13 cellular contexts compared by ENCODE assay signal in genomic region chr14:51394391-51394790, GRCh38.
DNase-seq lines count a peak whose midpoint lies in the region; ATAC-seq and TF ChIP-seq lines count a peak whose summit lies in the region.
"Had no signal": no experiment of that assay in that cellular context is flagged by ENCODE, and none has a peak within 500 bp of the region (broad histone marks: within the 10 kb centered on the region; RNA-seq: fewer than 3 reads in every experiment).

No MANE protein-coding gene starts in this region.

- ATAC-seq in SK-N-SH treated with all-trans-retinoic acid at 6 μM for 48 hours, result no peak
- no peak for ATAC-seq in upper lobe of right lung
- no peak for ATAC-seq in HG02938 (IDR thresholded peaks at IDR 0.05; ENCODE audit: unreplicated experiment)
- ATAC-seq: GM12878 had no signal

- no peaks in the 10 kb centered on the region for H3K27me3 Mint-ChIP-seq in chondrocyte (ENCODE audit: low read depth)
- H3K27me3 Mint-ChIP-seq in activated naive CD4-positive, alpha-beta T cell treated with anti-CD3 and anti-CD28 coated beads, Interleukin-2, amount 10 ng/mL, durations not matched to agents 7 days and 5 days, result peaks cover 7% of the 10 kb centered on the region

- peaks cover 49% of the 10 kb centered on the region for H3K4me1 Mint-ChIP-seq in chondrocyte (ENCODE audit: low read depth)
- H3K4me1 Mint-ChIP-seq in activated naive CD4-positive, alpha-beta T cell treated with anti-CD3 and anti-CD28 coated beads, Interleukin-2, amount 10 ng/mL, durations not matched to agents 7 days and 5 days, result no peaks in the 10 kb centered on the region
- H3K4me1 Mint-ChIP-seq: activated CD4-positive, alpha-beta T cell treated with anti-CD3 and anti-CD28 coated beads, Interleukin-2, amount 10 ng/mL, durations not matched to agents 24 days and 14 days; naive B cell had no signal

- no peak for TF ChIP-seq EP300 in SK-N-SH (IDR thresholded peaks at IDR 0.05; ENCODE audit: borderline replicate concordance in 1 of 2, low read depth in 1 of 2, low read length in 1 of 2)

- H3K9me3 Mint-ChIP-seq in chondrocyte (ENCODE audit: low read depth), result no peaks in the 10 kb centered on the region
- H3K9me3 Mint-ChIP-seq in activated naive CD4-positive, alpha-beta T cell treated with anti-CD3 and anti-CD28 coated beads, Interleukin-2, amount 10 ng/mL, durations not matched to agents 7 days and 5 days, result no peaks in the 10 kb centered on the region
- H3K9me3 Mint-ChIP-seq: activated CD4-positive, alpha-beta T cell treated with anti-CD3 and anti-CD28 coated beads, Interleukin-2, amount 10 ng/mL, durations not matched to agents 24 days and 14 days had no signal

- H3K36me3 ChIP-seq in SK-N-SH (replicated peaks in 1 of 2; ENCODE audit: control insufficient read depth in 1 of 2, insufficient read depth in 2 of 2, low read length in 1 of 2), result no peaks in the 10 kb centered on the region
- no peaks in the 10 kb centered on the region for H3K36me3 ChIP-seq in mesodermal cell (ENCODE audit: control insufficient read depth, insufficient read depth, low read length)
- H3K36me3 ChIP-seq in upper lobe of right lung, result no peaks in the 10 kb centered on the region

- H3K36me3 Mint-ChIP-seq in chondrocyte (ENCODE audit: low read depth), result no peaks in the 10 kb centered on the region
- no peaks in the 10 kb centered on the region for H3K36me3 Mint-ChIP-seq in activated naive CD4-positive, alpha-beta T cell treated with anti-CD3 and anti-CD28 coated beads, Interleukin-2, amount 10 ng/mL, durations not matched to agents 7 days and 5 days
- H3K36me3 Mint-ChIP-seq: naive B cell had no signal

- no peak for DNase-seq in SK-N-SH
- DNase-seq in chondrocyte (ENCODE audit: low spot score), result no peak
- no peak for DNase-seq in upper lobe of right lung
- no peak for DNase-seq in amniotic stem cell (lab: John Stamatoyannopoulos, UW)
- DNase-seq in activated naive CD4-positive, alpha-beta T cell treated with anti-CD3 and anti-CD28 coated beads, Interleukin-2, amount 10 ng/mL, durations not matched to agents 7 days and 5 days, result no peak
- DNase-seq: activated CD4-positive, alpha-beta T cell treated with anti-CD3 and anti-CD28 coated beads, Interleukin-2, amount 10 ng/mL, durations not matched to agents 24 days and 14 days; activated naive CD4-positive, alpha-beta T cell treated with anti-CD3 and anti-CD28 coated beads, Interleukin-2, amount 50 U/mL, for 16 hours; naive B cell; stimulated activated CD4-positive, alpha-beta T cell treated with anti-CD3 and anti-CD28 coated beads, Interleukin-4, amount 100 ng/mL, for 1 hour had no signal

- H3K79me2 ChIP-seq in SK-N-SH (ENCODE audit: insufficient read depth), result no peaks in the 10 kb centered on the region; the same call in 1 of the 2 replicates

- H4K20me1 ChIP-seq in SK-N-SH (ENCODE audit: insufficient read depth), result no peaks in the 10 kb centered on the region

- H3K4me1 ChIP-seq in SK-N-SH (ENCODE audit: control insufficient read depth in 1 of 2, insufficient read depth in 2 of 2, low read depth in 1 of 2, low read length in 1 of 2) (peaks cover 37 to 39% of the 10 kb centered on the region in 2 experiments), mesodermal cell (ENCODE audit: control insufficient read depth, insufficient read depth, low read length, poor library complexity, severe bottlenecking) (peaks cover 32% of the 10 kb centered on the region), upper lobe of right lung (peaks cover 19% of the 10 kb centered on the region)

- H3K4me2 ChIP-seq in SK-N-SH, result peak overlapping the region; percentile 63; the same call in 1 of the 2 replicates

- H3K4me3 Mint-ChIP-seq in chondrocyte (ENCODE audit: unreplicated experiment), result no peak overlapping the region
- no peak overlapping the region for H3K4me3 Mint-ChIP-seq in activated naive CD4-positive, alpha-beta T cell treated with anti-CD3 and anti-CD28 coated beads, Interleukin-2, amount 10 ng/mL, durations not matched to agents 7 days and 5 days
- H3K4me3 Mint-ChIP-seq: activated CD4-positive, alpha-beta T cell treated with anti-CD3 and anti-CD28 coated beads, Interleukin-2, amount 10 ng/mL, durations not matched to agents 24 days and 14 days; naive B cell had no signal

- H3K27ac Mint-ChIP-seq in chondrocyte (ENCODE audit: unreplicated experiment), result peak overlapping the region; percentile 98
- H3K27ac Mint-ChIP-seq in activated naive CD4-positive, alpha-beta T cell treated with anti-CD3 and anti-CD28 coated beads, Interleukin-2, amount 10 ng/mL, durations not matched to agents 7 days and 5 days, result no peak overlapping the region
- H3K27ac Mint-ChIP-seq: activated CD4-positive, alpha-beta T cell treated with anti-CD3 and anti-CD28 coated beads, Interleukin-2, amount 10 ng/mL, durations not matched to agents 24 days and 14 days; naive B cell had no signal

- TF ChIP-seq RAD21 in SK-N-SH (IDR thresholded peaks at IDR 0.05; ENCODE audit: low read length), result no peak

- peak overlapping the region; percentile 52; the same call in 1 of the 2 replicates for H2AFZ ChIP-seq in SK-N-SH (ENCODE audit: low read depth)

- H3K4me3 ChIP-seq in SK-N-SH (ENCODE audit: low read depth in 2 of 2, low read length in 1 of 2) (no peak overlapping the region), mesodermal cell (ENCODE audit: extremely low read depth, insufficient read depth, low read length, poor library complexity, severe bottlenecking) (no peak overlapping the region), upper lobe of right lung (no peak overlapping the region)
- H3K4me3 ChIP-seq: GM12878 had no signal

- H3K9me2 ChIP-seq in SK-N-SH, result no peaks in the 10 kb centered on the region

- TF ChIP-seq CTCF in SK-N-SH (IDR thresholded peaks at IDR 0.05) (no peak), chondrocyte (IDR thresholded peaks at IDR 0.05) (no peak), upper lobe of right lung (IDR thresholded peaks at IDR 0.05) (no peak)

- H3K9ac ChIP-seq in SK-N-SH, result peak overlapping the region; percentile 85

- POLR2A ChIA-PET in SK-N-SH (lab: Yijun Ruan, JAX), result no interaction called here

- CTCF ChIA-PET in SK-N-SH (lab: Yijun Ruan, JAX), result interaction anchor here (0.7 to 3.0 kb wide), 8 partner anchors 12 to 385 kb away, joined by 3 to 9 read pairs (median 6); partner anchors contain the start of gene FRMD6
- CTCF ChIA-PET in activated naive CD4-positive, alpha-beta T cell treated with anti-CD3 and anti-CD28 coated beads, Interleukin-2, amount 10 ng/mL, durations not matched to agents 7 days and 5 days (lab: Charles Lee), result no interaction called here

- intact Hi-C loops in upper lobe of right lung (cut with DNase I), result no loop called here

- H3K27me3 ChIP-seq in SK-N-SH (ENCODE audit: insufficient read depth) (no peaks in the 10 kb centered on the region), upper lobe of right lung (no peaks in the 10 kb centered on the region)

- peak overlapping the region; percentile 99 for H3K27ac ChIP-seq in SK-N-SH (ENCODE audit: low read depth in 2 of 2, low read length in 1 of 2)
- peak overlapping the region; percentile 25 for H3K27ac ChIP-seq in mesodermal cell (ENCODE audit: low read depth, low read length, severe bottlenecking)
- H3K27ac ChIP-seq in upper lobe of right lung, result peak overlapping the region; percentile 75

- peaks cover 52% of the 10 kb centered on the region for H3F3A ChIP-seq in SK-N-SH (replicated peaks; ENCODE audit: insufficient read depth)

- 44% methylated on average over 4 of the region's 4 CpGs for WGBS in SK-N-SH (ENCODE audit: low lambda C conversion rate)
- WGBS in mesodermal cell (ENCODE audit: insufficient coverage in 2 of 2), 2 experiments, result 93 to 98% methylated on average over 4 of the region's 4 CpGs

- no peaks in the 10 kb centered on the region for H3K9me3 ChIP-seq in SK-N-SH
- H3K9me3 ChIP-seq in mesodermal cell (ENCODE audit: control insufficient read depth, low read length), result no peaks in the 10 kb centered on the region
- no peaks in the 10 kb centered on the region for H3K9me3 ChIP-seq in upper lobe of right lung

TF ChIP-seq in SK-N-SH, 30 proteins besides CTCF, POLR2A, EP300 and RAD21:
- no peak for TF ChIP-seq IRF3 (IDR thresholded peaks at IDR 0.05; ENCODE audit: low read depth, low read length)
TF ChIP-seq in SK-N-SH: peak in this region for 0.

TF ChIP-seq in SK-N-SH treated with all-trans-retinoic acid at 6 μM for 48 hours, 23 proteins besides CTCF, POLR2A, EP300 and RAD21 (continues in another document):
- TF ChIP-seq ESRRG (CRISPR knock-in tag; IDR thresholded peaks at IDR 0.05), result no peak
- TF ChIP-seq GLIS3 (CRISPR knock-in tag; IDR thresholded peaks at IDR 0.05), result no peak
- TF ChIP-seq BACH2 (CRISPR knock-in tag; IDR thresholded peaks at IDR 0.05; ENCODE audit: borderline replicate concordance), result no peak
- TF ChIP-seq ZC3H10 (CRISPR knock-in tag; IDR thresholded peaks at IDR 0.05), result no peak
- no peak for TF ChIP-seq CSRNP3 (CRISPR knock-in tag; IDR thresholded peaks at IDR 0.05)
- TF ChIP-seq ZFP3 (CRISPR knock-in tag; IDR thresholded peaks at IDR 0.05), result no peak
- no peak for TF ChIP-seq RARB (CRISPR knock-in tag; IDR thresholded peaks at IDR 0.05)
- no peak for TF ChIP-seq SNAI2 (CRISPR knock-in tag; IDR thresholded peaks at IDR 0.05)

Comparison
In these comparisons a context has a peak if more than half of its experiments do, and no peak if none do; other contexts are left out.
1. H3K27ac ChIP-seq: peak in every context shown above with its lines; median percentile 99 in SK-N-SH; 75 in upper lobe of right lung; 25 in mesodermal cell.